In the genomic region with DNA sequence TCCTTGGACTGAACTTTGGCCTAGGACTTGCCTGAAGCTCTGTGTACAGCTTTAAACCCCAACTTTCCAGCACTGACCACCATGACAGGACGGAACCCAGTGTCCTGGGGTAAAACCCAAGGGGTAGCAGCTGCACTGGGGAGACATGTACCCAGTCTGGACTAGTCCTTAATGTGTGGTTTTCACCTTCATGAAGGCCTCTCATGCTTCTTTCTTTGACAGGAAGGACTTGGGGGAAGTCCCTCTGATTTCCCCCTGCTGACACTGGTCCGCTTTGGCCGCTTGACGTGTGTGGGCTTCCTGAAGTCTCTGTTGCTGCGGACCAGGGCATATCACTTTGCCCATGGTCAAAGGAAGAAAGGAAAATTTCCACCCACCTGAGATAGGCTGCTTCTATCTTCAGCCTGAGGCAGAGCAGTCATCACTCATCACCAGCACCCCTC, we compare ENCODE assay signal across 10 cellular contexts.
A peak's percentile ranks its signal among the peaks of the same experiment; 100 is the strongest.
DNase-seq lines count a peak whose midpoint lies in the region; ATAC-seq, FAIRE-seq and TF ChIP-seq lines count a peak whose summit lies in the region.
"Had no signal": no experiment of that assay in that cellular context is flagged by ENCODE, and none has a peak within 500 bp of the region (broad histone marks: within the 10 kb centered on the region; RNA-seq: fewer than 3 reads in every experiment).

No MANE protein-coding gene starts in this region.

- no peaks in the 10 kb centered on the region for H3K9me3 ChIP-seq in upper lobe of right lung
- H3K9me3 ChIP-seq: ovary had no signal

- H3K27ac ChIP-seq in upper lobe of right lung = no peak overlapping the region
- H3K27ac ChIP-seq: ovary had no signal

- H3K4me3 ChIP-seq in upper lobe of right lung = no peak overlapping the region
- H3K4me3 ChIP-seq: ovary had no signal

- H3K4me1 ChIP-seq in upper lobe of right lung = peaks cover 7% of the 10 kb centered on the region

- no peak for TF ChIP-seq CTCF in upper lobe of right lung (IDR thresholded peaks at IDR 0.05)

- ATAC-seq in GM21390 (IDR thresholded peaks at IDR 0.05; ENCODE audit: unreplicated experiment) = peak; percentile 40
- peak; percentile 44 for ATAC-seq in HG03342 (IDR thresholded peaks at IDR 0.05; ENCODE audit: unreplicated experiment)
- no peak for ATAC-seq in upper lobe of right lung
- ATAC-seq in SK-N-SH treated with all-trans-retinoic acid at 6 μM for 48 hours = no peak

- H3K27me3 ChIP-seq in upper lobe of right lung = no peaks in the 10 kb centered on the region
- H3K27me3 ChIP-seq: ovary had no signal

- peak; percentile 97 for FAIRE-seq in GM18507 (lab: Jason Lieb, UNC)

- DNase-seq in GM18507 (ENCODE audit: extremely low spot score, insufficient read length, low read depth) (no peak), medulla oblongata (ENCODE audit: extremely low spot score) (peak; percentile 42), upper lobe of right lung (no peak), NCI-H2081 (lab: John Stamatoyannopoulos, UW) (no peak), COLO668 (lab: John Stamatoyannopoulos, UW; ENCODE audit: unreplicated experiment) (no peak)
- DNase-seq: ovary, SW 1271 had no signal

- intact Hi-C loops in upper lobe of right lung (cut with DNase I) = no loop called here

- H3K36me3 ChIP-seq in upper lobe of right lung = no peaks in the 10 kb centered on the region
- H3K36me3 ChIP-seq: ovary had no signal

TF ChIP-seq in SK-N-SH treated with all-trans-retinoic acid at 6 μM for 48 hours, 23 proteins besides CTCF, POLR2A, EP300 and RAD21:
- no peak for TF ChIP-seq ZFP30 (CRISPR knock-in tag; IDR thresholded peaks at IDR 0.05)
- no peak for TF ChIP-seq PPARA (CRISPR knock-in tag; IDR thresholded peaks at IDR 0.05; ENCODE audit: borderline replicate concordance)
- TF ChIP-seq TCF4 (CRISPR knock-in tag; IDR thresholded peaks at IDR 0.05; ENCODE audit: borderline replicate concordance) = no peak
- TF ChIP-seq ISL1 (CRISPR knock-in tag; IDR thresholded peaks at IDR 0.05) = no peak
- TF ChIP-seq, protein P1, sequence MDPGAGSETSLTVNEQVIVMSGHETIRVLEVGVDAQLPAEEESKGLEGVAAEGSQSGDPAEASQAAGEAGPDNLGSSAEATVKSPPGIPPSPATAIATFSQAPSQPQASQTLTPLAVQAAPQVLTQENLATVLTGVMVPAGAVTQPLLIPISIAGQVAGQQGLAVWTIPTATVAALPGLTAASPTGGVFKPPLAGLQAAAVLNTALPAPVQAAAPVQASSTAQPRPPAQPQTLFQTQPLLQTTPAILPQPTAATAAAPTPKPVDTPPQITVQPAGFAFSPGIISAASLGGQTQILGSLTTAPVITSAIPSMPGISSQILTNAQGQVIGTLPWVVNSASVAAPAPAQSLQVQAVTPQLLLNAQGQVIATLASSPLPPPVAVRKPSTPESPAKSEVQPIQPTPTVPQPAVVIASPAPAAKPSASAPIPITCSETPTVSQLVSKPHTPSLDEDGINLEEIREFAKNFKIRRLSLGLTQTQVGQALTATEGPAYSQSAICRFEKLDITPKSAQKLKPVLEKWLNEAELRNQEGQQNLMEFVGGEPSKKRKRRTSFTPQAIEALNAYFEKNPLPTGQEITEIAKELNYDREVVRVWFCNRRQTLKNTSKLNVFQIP (CRISPR knock-in tag; IDR thresholded peaks at IDR 0.05; ENCODE audit: borderline replicate concordance, low read depth) = no peak
- no peak for TF ChIP-seq ZNF8 (CRISPR knock-in tag; IDR thresholded peaks at IDR 0.05)
- no peak for TF ChIP-seq RARB (CRISPR knock-in tag; IDR thresholded peaks at IDR 0.05)
- TF ChIP-seq ZNF70 (CRISPR knock-in tag; IDR thresholded peaks at IDR 0.05) = no peak

Comparison
In these comparisons a context has a peak if more than half of its experiments do, and no peak if none do; other contexts are left out.
1. ATAC-seq: peak in GM21390 (single experiment) and HG03342 (single experiment); none in upper lobe of right lung (single experiment) and SK-N-SH treated with all-trans-retinoic acid at 6 μM for 48 hours (single experiment).